ENCODE assay signal across 17 cellular contexts in the genomic region with DNA sequence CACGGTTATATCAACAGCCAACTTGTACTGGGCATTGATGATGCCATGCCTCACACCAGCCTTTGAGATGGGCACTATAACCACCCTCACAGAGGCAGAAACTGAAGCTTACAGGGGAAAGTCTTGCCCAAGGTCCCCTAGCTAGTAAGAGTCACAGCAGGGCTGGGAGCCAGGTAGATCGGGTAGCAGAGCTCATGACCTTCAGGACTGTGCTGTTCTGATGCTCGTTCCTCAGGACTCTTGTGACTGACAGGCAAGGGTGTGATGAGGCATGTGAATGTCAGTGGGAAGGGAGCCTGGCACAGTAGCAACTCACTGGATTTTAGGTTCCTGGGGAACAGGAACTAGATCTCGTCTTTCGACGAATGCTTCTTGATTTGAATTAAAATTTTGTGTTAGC.
DNase-seq lines count a peak whose midpoint lies in the region; ATAC-seq and TF ChIP-seq lines count a peak whose summit lies in the region.
"Had no signal": no experiment of that assay in that cellular context is flagged by ENCODE, and none has a peak within 500 bp of the region (broad histone marks: within the 10 kb centered on the region; RNA-seq: fewer than 3 reads in every experiment).

No MANE protein-coding gene starts in this region.

- ATAC-seq in T-helper 17 cell (no peak), left lobe of liver (peak; percentile 19)
- ATAC-seq: SK-N-SH treated with all-trans-retinoic acid at 6 μM for 48 hours had no signal

- H3K4me1 ChIP-seq in skeletal muscle tissue (ENCODE audit: control insufficient read depth in 3 of 3, insufficient read depth in 3 of 3, low read length in 3 of 3) (peaks cover 9 to 22% (median 11%) of the 10 kb centered on the region in 3 donors), suprapubic skin (no peaks in the 10 kb centered on the region)

- H3K9ac ChIP-seq in skeletal muscle tissue (ENCODE audit: low read depth in 1 of 3, low read length in 3 of 3) = peak overlapping the region in 2 of 3 donors; percentile 26 to 30
- H3K9ac ChIP-seq: BLaER1 treated with 17β-estradiol and CSF1 and Interleukin-3, amounts not matched to agents 10 nM and 100 nM had no signal

- intact Hi-C loops in cardiac septum (cut with DNase I) = no loop called here

- H3K9me3 ChIP-seq in T-helper 17 cell (ENCODE audit: control insufficient read depth, low read length, poor library complexity, severe bottlenecking) (no peaks in the 10 kb centered on the region), skeletal muscle tissue (ENCODE audit: control insufficient read depth in 3 of 3, low read length in 3 of 3) (no peaks in the 10 kb centered on the region), suprapubic skin (no peaks in the 10 kb centered on the region)
- H3K9me3 ChIP-seq: BLaER1 treated with 17β-estradiol and CSF1 and Interleukin-3, amounts not matched to agents 10 nM and 100 nM; HAP-1 had no signal

- peak overlapping the region; percentile 32 for H3K27ac Mint-ChIP-seq in T-helper 17 cell

- peak overlapping the region; percentile 86 for H3K27ac ChIP-seq in skeletal muscle tissue (ENCODE audit: low read depth, low read length)
- H3K27ac ChIP-seq in suprapubic skin = no peak overlapping the region
- H3K27ac ChIP-seq: BLaER1 treated with 17β-estradiol and CSF1 and Interleukin-3, amounts not matched to agents 10 nM and 100 nM had no signal

- H3K27me3 ChIP-seq in skeletal muscle tissue (ENCODE audit: control insufficient read depth in 3 of 3, insufficient read depth in 3 of 3, low read length in 3 of 3) (no peaks in the 10 kb centered on the region), suprapubic skin (no peaks in the 10 kb centered on the region)
- H3K27me3 ChIP-seq: BLaER1 treated with 17β-estradiol and CSF1 and Interleukin-3, amounts not matched to agents 10 nM and 100 nM had no signal

- H3K36me3 Mint-ChIP-seq in T-helper 17 cell (ENCODE audit: low read depth) = peaks cover 8% of the 10 kb centered on the region

- no peak overlapping the region for H3K4me3 Mint-ChIP-seq in T-helper 17 cell
- H3K4me3 Mint-ChIP-seq: CD8-positive, alpha-beta memory T cell had no signal

- TF ChIP-seq EP300 in suprapubic skin (IDR thresholded peaks at IDR 0.05) = no peak

- TF ChIP-seq POLR2A in suprapubic skin (IDR thresholded peaks at IDR 0.05) = no peak

- DNase-seq in T-helper 17 cell (no peak), cardiac septum (ENCODE audit: low spot score) (peak; percentile 65), left lobe of liver (ENCODE audit: low spot score) (no peak), NCI-H2029 (lab: John Stamatoyannopoulos, UW) (no peak), NCI-H187 treated with DMSO at 0.1 percent for 48 hours (lab: John Stamatoyannopoulos, UW) (no peak), suprapubic skin (ENCODE audit: low spot score in 2 of 2) (no peak)
- DNase-seq: CD8-positive, alpha-beta memory T cell; DMS79; NCI-H1105 treated with DMSO at 0.1 percent for 48 hours; NCI-H1694 treated with DMSO at 0.1 percent for 48 hours; NCI-H2227 treated with DMSO at 0.1 percent for 48 hours; NCI-H524; SIG-M5 had no signal

- H3K4me3 ChIP-seq in skeletal muscle tissue (ENCODE audit: low read length in 3 of 3) (peak overlapping the region in 1 of 3 donors; percentile 28), suprapubic skin (no peak overlapping the region)
- H3K4me3 ChIP-seq: BLaER1 treated with 17β-estradiol and CSF1 and Interleukin-3, amounts not matched to agents 10 nM and 100 nM; HAP-1 had no signal

- H3K36me3 ChIP-seq in skeletal muscle tissue (ENCODE audit: control insufficient read depth in 3 of 3, insufficient read depth in 3 of 3, low read length in 3 of 3) (peaks cover 17 to 24% (median 21%) of the 10 kb centered on the region in 3 donors), suprapubic skin (peaks cover 42% of the 10 kb centered on the region)

- no peak for TF ChIP-seq CTCF in suprapubic skin (IDR thresholded peaks at IDR 0.05)

- WGBS in suprapubic skin = 93% methylated on average over 6 of the region's 6 CpGs

- peaks cover 7% of the 10 kb centered on the region for H3K4me1 Mint-ChIP-seq in T-helper 17 cell

- no peaks in the 10 kb centered on the region for H3K27me3 Mint-ChIP-seq in T-helper 17 cell
- H3K27me3 Mint-ChIP-seq: CD8-positive, alpha-beta memory T cell had no signal
